In the genomic region with DNA sequence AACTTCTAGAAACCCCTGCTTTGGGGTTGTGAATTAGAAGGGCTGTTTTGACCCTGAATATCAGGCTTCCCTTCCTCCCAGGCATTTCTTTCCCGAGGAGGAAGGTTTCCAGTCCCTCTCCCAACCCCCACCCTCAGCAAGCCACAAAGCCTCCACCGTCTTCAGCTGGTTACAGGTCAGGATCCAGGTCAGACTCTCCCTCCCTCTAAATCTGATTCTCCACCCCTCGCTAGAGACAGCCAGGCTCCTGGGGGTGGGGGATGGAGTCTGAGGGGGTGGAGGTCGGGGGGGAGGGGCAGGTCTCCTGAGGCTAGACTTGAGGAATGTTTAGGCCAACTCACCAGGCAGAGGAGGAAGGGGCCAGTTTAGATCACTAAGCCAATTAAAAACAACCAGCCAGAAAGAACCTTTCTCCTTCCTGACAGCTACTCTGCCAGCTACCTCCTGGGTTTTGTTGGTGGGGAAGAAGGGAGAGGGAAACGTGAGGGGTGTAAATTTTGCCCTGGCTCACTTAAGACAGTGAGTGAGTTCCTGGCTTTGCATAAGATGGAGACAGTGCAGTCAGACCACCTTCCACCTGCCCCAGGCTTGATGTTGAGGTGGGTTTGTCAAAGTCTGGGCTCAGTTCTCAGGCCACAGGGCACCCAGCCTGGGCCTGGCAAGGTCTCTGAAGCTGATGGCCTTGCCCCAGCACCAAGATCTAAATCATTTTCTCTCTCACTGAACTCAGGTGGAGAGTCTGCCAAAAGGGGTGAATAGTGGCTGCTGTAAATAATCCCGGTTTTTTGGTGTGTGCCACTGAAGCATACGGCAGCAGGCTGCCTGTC, we compare ENCODE assay signal across 16 cellular contexts. TPM values are rescaled to one million over a fixed set of nuclear protein-coding genes. Genes with fewer than 3 reads are reported as not detected.
DNase-seq lines count a peak whose midpoint lies in the region; ATAC-seq and TF ChIP-seq lines count a peak whose summit lies in the region.
"Had no signal": no experiment of that assay in that cellular context is flagged by ENCODE, and none has a peak within 500 bp of the region (broad histone marks: within the 10 kb centered on the region; RNA-seq: fewer than 3 reads in every experiment).

No MANE protein-coding gene starts in this region.

- H3K18ac ChIP-seq in mesenchymal stem cell (ENCODE audit: low read depth in 1 of 2, low read length in 2 of 2): peak overlapping the region; percentile 96 to 99

- H3K79me1 ChIP-seq in mesenchymal stem cell (replicated peaks; ENCODE audit: low read length, poor library complexity, severe bottlenecking): peaks cover 8% of the 10 kb centered on the region

- H4K91ac ChIP-seq in mesenchymal stem cell (ENCODE audit: low read length): peak overlapping the region; percentile 98

- H2BK12ac ChIP-seq in mesenchymal stem cell (ENCODE audit: low read length in 2 of 2): peak overlapping the region; percentile 99 to 100

- H3K27ac ChIP-seq in right cardiac atrium (ENCODE audit: low read length): peak overlapping the region; percentile 67
- peak overlapping the region in 3 of 10 donors; percentile 2 to 30 (median 24) for H3K27ac ChIP-seq in heart right ventricle
- peak overlapping the region; percentile 78 for H3K27ac ChIP-seq in mesenchymal stem cell (ENCODE audit: low read length, poor library complexity, severe bottlenecking)
- H3K27ac ChIP-seq in vagina: peak overlapping the region; percentile 65
- H3K27ac ChIP-seq: KMS-11, SJCRH30 had no signal

- peak overlapping the region; percentile 93 for H2BK15ac ChIP-seq in mesenchymal stem cell (ENCODE audit: low read depth, poor library complexity, severe bottlenecking)

- H3K4me2 ChIP-seq in mesenchymal stem cell (ENCODE audit: low read length, poor library complexity, severe bottlenecking): no peak overlapping the region
- H3K4me2 ChIP-seq: KMS-11 had no signal

- H3K4me3 ChIP-seq in right cardiac atrium (ENCODE audit: low read length) (no peak overlapping the region), heart right ventricle (no peak overlapping the region), mesenchymal stem cell (ENCODE audit: insufficient read depth in 1 of 2, low read depth in 1 of 2, low read length in 2 of 2) (no peak overlapping the region), vagina (no peak overlapping the region)
- H3K4me3 ChIP-seq: SJCRH30 had no signal

- TF ChIP-seq CTCF in heart right ventricle (IDR thresholded peaks at IDR 0.05): no peak
- TF ChIP-seq CTCF in vagina (IDR thresholded peaks at IDR 0.05): no peak
- no peak for TF ChIP-seq CTCF in GM10248 (IDR thresholded peaks at IDR 0.05; ENCODE audit: control extremely low read depth, extremely low read depth, low read depth, missing control alignments)

- peak overlapping the region; percentile 16 for H3K9ac ChIP-seq in mesenchymal stem cell (ENCODE audit: low read length)
- H3K9ac ChIP-seq: KMS-11 had no signal

- intact Hi-C loops in right cardiac atrium (cut with DNase I): no loop called here
- intact Hi-C loops in heart right ventricle (cut with DNase I): loop anchor here in 1 of 10 donors (5.0 kb wide), 1 partner anchor 37 kb away; no protein-coding TSS in a partner anchor
- intact Hi-C loops in vagina (cut with DNase I): no loop called here

- POLR2A ChIA-PET in GM10248 (lab: Yijun Ruan, JAX): interaction anchor here (0.6 kb wide), 1 partner anchor 519 kb away, joined by 3 read pairs; no protein-coding TSS in a partner anchor

- peak overlapping the region in 1 of 2 experiments; percentile 82 for H3K14ac ChIP-seq in mesenchymal stem cell (ENCODE audit: low read length in 2 of 2)

- H3K9me3 ChIP-seq in right cardiac atrium (ENCODE audit: control insufficient read depth, low read length) (no peaks in the 10 kb centered on the region), heart right ventricle (no peaks in the 10 kb centered on the region), mesenchymal stem cell (ENCODE audit: control insufficient read depth, low read length) (no peaks in the 10 kb centered on the region), vagina (no peaks in the 10 kb centered on the region)
- H3K9me3 ChIP-seq: SJCRH30 had no signal

- peak overlapping the region; percentile 98 for H2BK120ac ChIP-seq in mesenchymal stem cell (ENCODE audit: low read depth, low read length)

- peak overlapping the region; percentile 99 for H2AK5ac ChIP-seq in mesenchymal stem cell (ENCODE audit: low read length, severe bottlenecking)

- H2BK5ac ChIP-seq in mesenchymal stem cell (ENCODE audit: low read depth, low read length, poor library complexity, severe bottlenecking): peak overlapping the region; percentile 92

- CTCF ChIA-PET in GM10248 (lab: Yijun Ruan, JAX): interaction anchor here (1.0 to 28.6 kb wide), 2 partner anchors 18 to 128 kb away, joined by 3 to 494 read pairs; a partner anchor contains a TSS

- H3K4me1 ChIP-seq in right cardiac atrium (ENCODE audit: control insufficient read depth, insufficient read depth, low read length): peaks cover 24% of the 10 kb centered on the region
- peaks cover 19 to 79% (median 48%) of the 10 kb centered on the region in 9 donors for H3K4me1 ChIP-seq in heart right ventricle
- H3K4me1 ChIP-seq in mesenchymal stem cell (ENCODE audit: control insufficient read depth, insufficient read depth, low read depth, low read length): peaks cover 58% of the 10 kb centered on the region
- H3K4me1 ChIP-seq in vagina: peaks cover 85% of the 10 kb centered on the region

- no peak for TF ChIP-seq POLR2A in vagina (IDR thresholded peaks at IDR 0.05)

- ATAC-seq in right cardiac atrium: no peak
- ATAC-seq in heart right ventricle: no peak
- ATAC-seq in HG03378 (IDR thresholded peaks at IDR 0.05; ENCODE audit: unreplicated experiment): no peak
- ATAC-seq in GM18520 (IDR thresholded peaks at IDR 0.05; ENCODE audit: unreplicated experiment): no peak
- ATAC-seq: activated CD4-positive, alpha-beta T cell treated with anti-CD3 and anti-CD28 coated beads for 36 hours had no signal

- H3K23ac ChIP-seq in mesenchymal stem cell (ENCODE audit: low read length in 2 of 2): peak overlapping the region; percentile 37 to 84

- DNase-seq in right cardiac atrium (no peak), heart right ventricle (no peak), astrocyte of the hippocampus (ENCODE audit: low read depth, low spot score) (peak; percentile 46), mesenchymal stem cell (no peak), vagina (ENCODE audit: extremely low spot score in 2 of 2) (no peak), GM10248 (ENCODE audit: extremely low spot score) (no peak)
- DNase-seq: activated CD4-positive, alpha-beta T cell treated with anti-CD3 and anti-CD28 coated beads for 36 hours; cerebellar nuclear complex; midbrain; NCI-H345; SJCRH30; small intestine; stimulated activated CD8-positive, alpha-beta memory T cell treated with anti-CD3 and anti-CD28 coated beads, Interleukin-4, amount 100 ng/mL, for 48 hours had no signal

- no peak overlapping the region for H2AFZ ChIP-seq in mesenchymal stem cell (ENCODE audit: low read depth, low read length)

- H3K27me3 ChIP-seq in right cardiac atrium (ENCODE audit: control insufficient read depth, insufficient read depth) (no peaks in the 10 kb centered on the region), heart right ventricle (no peaks in the 10 kb centered on the region), mesenchymal stem cell (ENCODE audit: control insufficient read depth in 1 of 2, insufficient read depth in 1 of 2, low read length in 2 of 2) (no peaks in the 10 kb centered on the region), vagina (no peaks in the 10 kb centered on the region)
- H3K27me3 ChIP-seq: SJCRH30 had no signal

- WGBS in right cardiac atrium: 42% methylated on average over 7 of the region's 7 CpGs
- 49 to 50% methylated on average over 7 of the region's 7 CpGs for WGBS in heart right ventricle, 2 donors
- 33% methylated on average over 4 of the region's 7 CpGs for WGBS in mesenchymal stem cell

- peaks cover 0 to 23% (median 0%) of the 10 kb centered on the region in 9 donors for H3K36me3 ChIP-seq in heart right ventricle
- peaks cover 5 to 30% of the 10 kb centered on the region in 2 experiments for H3K36me3 ChIP-seq in mesenchymal stem cell (ENCODE audit: control insufficient read depth in 1 of 2, insufficient read depth in 2 of 2, low read depth in 1 of 2, low read length in 2 of 2)
- peaks cover 0 to 10% of the 10 kb centered on the region in 2 donors for H3K36me3 ChIP-seq in vagina
- H3K36me3 ChIP-seq: SJCRH30 had no signal

- H4K8ac ChIP-seq in mesenchymal stem cell (ENCODE audit: low read length): peak overlapping the region; percentile 87

- peak overlapping the region; percentile 92 for H3K4ac ChIP-seq in mesenchymal stem cell (ENCODE audit: low read depth in 1 of 2, low read length in 2 of 2)

RNA-seq across cellular contexts. Expression of a gene that starts 19.5 kb away (rescaled TPM):
- total RNA-seq in right cardiac atrium: 1 to 10 TPM; 3.0 to 9.9 (median 8.5) TPM
- 2.9 TPM for polyA plus RNA-seq in right cardiac atrium
- 10 to 100 TPM in 1 of 10 donors, 1 to 10 TPM in 8, under 1 TPM in 1; 0.92 to 10.2 (median 3.0) TPM for total RNA-seq in heart right ventricle
- polyA plus RNA-seq in heart right ventricle: 1 to 10 TPM; 2.1 to 4.6 TPM
- 18.5 TPM for polyA plus RNA-seq in mesenchymal stem cell (2013, experiment 1 of 2)
- 17.8 TPM for polyA plus RNA-seq in mesenchymal stem cell (2013, experiment 2 of 2)
- total RNA-seq in vagina: 2.9 TPM

RNA-seq across cellular contexts. Expression of a gene that starts 50.2 kb away (rescaled TPM):
- total RNA-seq in right cardiac atrium (100 to 1,000 TPM; 184 to 229 (median 210) TPM), heart right ventricle (100 to 1,000 TPM; 189 to 290 (median 210) TPM), vagina (409 TPM)
- polyA plus RNA-seq in right cardiac atrium (574 TPM), heart right ventricle (100 to 1,000 TPM; 395 to 699 TPM)
- 684 TPM for polyA plus RNA-seq in mesenchymal stem cell (2013, experiment 1 of 2)
- polyA plus RNA-seq in mesenchymal stem cell (2013, experiment 2 of 2): 720 TPM
